ENCODE assay signal across 20 cellular contexts in the genomic region with DNA sequence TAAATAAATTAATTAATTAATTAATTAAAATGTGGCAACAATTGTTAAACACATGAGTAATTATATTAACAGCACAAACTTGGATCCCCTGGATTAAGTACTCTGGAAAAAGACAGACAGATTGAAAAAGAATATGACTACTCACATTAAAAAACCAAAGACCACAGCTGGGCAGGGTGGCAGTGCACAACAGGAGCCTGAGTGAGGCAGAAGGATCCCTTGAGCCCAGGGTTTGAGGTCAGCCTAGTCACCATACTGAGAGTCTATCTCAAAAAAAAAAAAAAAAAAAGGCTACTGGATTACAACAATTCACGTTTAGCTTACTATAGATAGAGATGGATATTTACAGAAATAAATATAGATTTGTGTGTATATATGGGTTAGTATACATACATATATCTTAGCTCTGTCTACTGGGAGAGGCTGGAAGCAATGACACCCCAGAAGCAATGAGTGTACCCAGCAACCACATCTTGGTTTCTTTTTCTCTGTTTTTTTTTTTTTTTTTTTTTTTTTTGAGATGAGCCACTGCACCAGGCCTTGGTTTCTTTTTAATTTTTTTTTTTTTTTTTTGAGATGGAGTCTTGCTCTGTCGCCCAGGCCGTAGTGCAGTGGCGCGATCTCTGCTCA. TPM values are rescaled to one million over a fixed set of nuclear protein-coding genes. Genes with fewer than 3 reads are reported as not detected.
A peak's percentile ranks its signal among the peaks of the same experiment; 100 is the strongest.
DNase-seq lines count a peak whose midpoint lies in the region; ATAC-seq lines count a peak whose summit lies in the region.
"Had no signal": no experiment of that assay in that cellular context is flagged by ENCODE, and none has a peak within 500 bp of the region (broad histone marks: within the 10 kb centered on the region; RNA-seq: fewer than 3 reads in every experiment).

No MANE protein-coding gene starts in this region.

- no peaks in the 10 kb centered on the region for H3K9me3 Mint-ChIP-seq in activated naive CD4-positive, alpha-beta T cell treated with anti-CD3 and anti-CD28 coated beads, Interleukin-2, amount 50 U/mL, for 72 hours
- H3K9me3 Mint-ChIP-seq in activated T-helper 17 cell treated with anti-CD3 and anti-CD28 coated beads, Interleukin-2, amount 50 U/mL, for 72 hours: no peaks in the 10 kb centered on the region
- H3K9me3 Mint-ChIP-seq: CD8-positive, alpha-beta memory T cell had no signal

- H3K4me1 Mint-ChIP-seq in activated T-helper 17 cell treated with anti-CD3 and anti-CD28 coated beads, Interleukin-2, amount 50 U/mL, for 72 hours: no peaks in the 10 kb centered on the region
- H3K4me1 Mint-ChIP-seq: CD8-positive, alpha-beta memory T cell had no signal

- H3K27me3 Mint-ChIP-seq in activated T-helper 17 cell treated with anti-CD3 and anti-CD28 coated beads, Interleukin-2, amount 50 U/mL, for 72 hours: no peaks in the 10 kb centered on the region

- peak overlapping the region in 1 of 2 donors; percentile 92 for H3K27ac Mint-ChIP-seq in activated naive CD4-positive, alpha-beta T cell treated with anti-CD3 and anti-CD28 coated beads, Interleukin-2, amount 50 U/mL, for 72 hours
- no peak overlapping the region for H3K27ac Mint-ChIP-seq in activated T-helper 17 cell treated with anti-CD3 and anti-CD28 coated beads, Interleukin-2, amount 50 U/mL, for 72 hours
- H3K27ac Mint-ChIP-seq: CD8-positive, alpha-beta memory T cell had no signal

- no peaks in the 10 kb centered on the region for H3K36me3 Mint-ChIP-seq in activated naive CD4-positive, alpha-beta T cell treated with anti-CD3 and anti-CD28 coated beads, Interleukin-2, amount 50 U/mL, for 72 hours
- H3K36me3 Mint-ChIP-seq in activated T-helper 17 cell treated with anti-CD3 and anti-CD28 coated beads, Interleukin-2, amount 50 U/mL, for 72 hours (ENCODE audit: low read depth): no peaks in the 10 kb centered on the region
- H3K36me3 Mint-ChIP-seq: CD8-positive, alpha-beta memory T cell had no signal

- no peak overlapping the region for H3K4me3 Mint-ChIP-seq in activated T-helper 17 cell treated with anti-CD3 and anti-CD28 coated beads, Interleukin-2, amount 50 U/mL, for 72 hours
- H3K4me3 Mint-ChIP-seq: CD8-positive, alpha-beta memory T cell had no signal

- peak; percentile 87 to 94 for ATAC-seq in activated naive CD4-positive, alpha-beta T cell treated with anti-CD3 and anti-CD28 coated beads, Interleukin-2, amount 50 U/mL, for 72 hours
- ATAC-seq in activated T-helper 17 cell treated with anti-CD3 and anti-CD28 coated beads, Interleukin-2, amount 50 U/mL, for 72 hours (replicated peaks): peak; percentile 75
- ATAC-seq in stimulated activated naive CD8-positive, alpha-beta T cell treated with anti-CD3 and anti-CD28 coated beads, Interleukin-15, Interleukin-2, amounts not matched to agents 100 U/mL and 50 U/mL, for 24 hours: peak; percentile 78
- ATAC-seq: HCT116 had no signal

- peak; percentile 51 for DNase-seq in activated CD4-positive, alpha-beta T cell treated with anti-CD3 and anti-CD28 coated beads for 48 hours
- no peak for DNase-seq in activated CD4-positive, alpha-beta T cell treated with anti-CD3 and anti-CD28 coated beads, Interleukin-2, amount 50 U/mL, for 4 hours
- peak in 1 of 2 donors; percentile 35 for DNase-seq in activated naive CD4-positive, alpha-beta T cell treated with anti-CD3 and anti-CD28 coated beads, Interleukin-2, amount 50 U/mL, for 72 hours (ENCODE audit: low spot score in 2 of 2)
- DNase-seq in activated naive CD4-positive, alpha-beta T cell (lab: John Stamatoyannopoulos, UW): no peak
- DNase-seq in stimulated activated naive CD8-positive, alpha-beta T cell treated with anti-CD3 and anti-CD28 coated beads, Interleukin-15, Interleukin-2, amounts not matched to agents 100 U/mL and 50 U/mL, for 24 hours: no peak
- DNase-seq in SIG-M5 treated with dmso at 0.1 percent for 504 hours (lab: John Stamatoyannopoulos, UW; ENCODE audit: unreplicated experiment) (no peak), midbrain (lab: John Stamatoyannopoulos, UW) (no peak)
- DNase-seq: CD8-positive, alpha-beta memory T cell; DND-41; GM23248; IMR-90; Karpas-422; NCI-H1417 treated with DMSO at 0.1 percent for 48 hours; NCI-H1930; NCI-H446; NCI-H69; NK-92 treated with Interleukin-12 subunit alpha and Interleukin-12 subunit beta, amount 100 ng/mL, for 24 hours; OCI-M1 had no signal

RNA-seq across cellular contexts. Expression of gene SUZ12, which starts 10.6 kb away (rescaled TPM):
- total RNA-seq in activated naive CD4-positive, alpha-beta T cell treated with anti-CD3 and anti-CD28 coated beads, Interleukin-2, amount 50 U/mL, for 72 hours: 10 to 100 TPM; 49.5 to 65.9 TPM
- 10 to 100 TPM; 41.4 to 52.5 TPM for total RNA-seq in activated T-helper 17 cell treated with anti-CD3 and anti-CD28 coated beads, Interleukin-2, amount 50 U/mL, for 72 hours

RNA-seq across cellular contexts. Expression of gene UTP6, which starts 24.7 kb away (rescaled TPM):
- total RNA-seq in activated naive CD4-positive, alpha-beta T cell treated with anti-CD3 and anti-CD28 coated beads, Interleukin-2, amount 50 U/mL, for 72 hours: 100 to 1,000 TPM in 1 of 2 donors, 10 to 100 TPM in 1; 97.6 to 107 TPM
- 100 to 1,000 TPM in 1 of 2 donors, 10 to 100 TPM in 1; 77.8 to 112 TPM for total RNA-seq in activated T-helper 17 cell treated with anti-CD3 and anti-CD28 coated beads, Interleukin-2, amount 50 U/mL, for 72 hours
